In the genomic region with DNA sequence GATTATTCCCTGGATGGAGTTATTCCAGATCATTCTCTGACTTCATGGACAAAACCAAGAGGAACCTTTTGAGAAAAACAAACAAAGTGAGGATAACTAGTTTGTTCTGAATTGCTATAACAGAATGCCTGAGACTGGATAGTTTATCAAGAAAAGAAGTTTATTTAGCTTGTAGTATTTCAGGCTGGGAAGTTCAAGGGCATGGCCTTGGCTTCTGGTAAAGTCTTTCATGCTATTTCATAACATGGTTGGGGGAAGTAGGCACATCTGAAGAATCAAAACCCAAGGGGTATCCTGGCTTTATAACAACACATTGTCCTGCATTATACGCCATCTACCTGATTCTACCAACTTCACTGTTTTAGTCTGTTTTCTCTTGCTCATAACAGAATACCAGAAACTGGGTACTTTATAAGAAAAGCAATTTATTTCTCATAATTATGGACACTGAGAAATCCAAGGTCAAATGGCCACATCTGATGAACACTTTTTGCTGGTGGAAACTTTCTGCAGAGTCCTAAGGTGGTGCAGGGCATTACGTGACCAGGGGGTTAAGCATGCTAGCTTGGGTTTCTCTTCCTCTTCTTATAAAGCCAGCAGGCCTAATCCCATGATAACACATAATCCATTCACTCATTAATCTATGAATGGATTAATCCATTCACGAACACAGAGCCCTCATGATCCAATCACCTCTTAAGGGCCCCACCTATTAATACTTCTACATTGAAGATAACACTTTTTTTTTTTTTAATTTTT, we compare ENCODE assay signal across 1 cellular context.
A peak's percentile ranks its signal among the peaks of the same experiment; 100 is the strongest.
TF ChIP-seq lines count a peak whose summit lies in the region.

No MANE protein-coding gene starts in this region.

TF ChIP-seq in HepG2, 621 proteins besides CTCF, POLR2A, EP300 and RAD21 (continued from another document):
- no peak for TF ChIP-seq PBX3 (CRISPR knock-in tag; IDR thresholded peaks at IDR 0.05; ENCODE audit: borderline replicate concordance)
- no peak for TF ChIP-seq ZNF547 (CRISPR knock-in tag; IDR thresholded peaks at IDR 0.05)
- no peak for TF ChIP-seq THYN1 (CRISPR knock-in tag; IDR thresholded peaks at IDR 0.05; ENCODE audit: borderline replicate concordance, low read depth)
- no peak for TF ChIP-seq NFYB (CRISPR knock-in tag; IDR thresholded peaks at IDR 0.05)
- TF ChIP-seq NR2F6 (IDR thresholded peaks at IDR 0.05), result no peak; the same call in 1 of the 2 replicates
- TF ChIP-seq NR2F6 (CRISPR knock-in tag; IDR thresholded peaks at IDR 0.05), result peak; percentile 48; the same call in 1 of the 2 replicates
- no peak for TF ChIP-seq ZNF337 (CRISPR knock-in tag; IDR thresholded peaks at IDR 0.05; ENCODE audit: borderline replicate concordance, low read depth)
- TF ChIP-seq MAZ (IDR thresholded peaks at IDR 0.05; ENCODE audit: borderline replicate concordance, low read depth, low read length), result no peak
- TF ChIP-seq MAZ (CRISPR knock-in tag; IDR thresholded peaks at IDR 0.05; ENCODE audit: low read depth), result no peak
- peak; percentile 81; the same call in 1 of the 2 replicates for TF ChIP-seq HMG20A (CRISPR knock-in tag; IDR thresholded peaks at IDR 0.05; ENCODE audit: borderline replicate concordance)
- TF ChIP-seq, protein P1, sequence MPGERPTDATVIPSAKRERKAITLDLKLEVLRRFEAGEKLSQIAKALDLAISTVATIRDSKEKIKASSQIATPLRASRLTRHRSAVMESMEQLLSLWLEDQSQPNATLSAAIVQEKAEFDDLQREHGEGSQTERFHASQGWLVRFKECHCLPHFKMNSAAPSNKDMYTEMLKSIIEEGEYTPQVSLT (CRISPR knock-in tag; IDR thresholded peaks at IDR 0.05; ENCODE audit: borderline replicate concordance, low read depth), result no peak
- no peak for TF ChIP-seq ZNF343 (CRISPR knock-in tag; IDR thresholded peaks at IDR 0.05)
- no peak for TF ChIP-seq ONECUT2 (CRISPR knock-in tag; IDR thresholded peaks at IDR 0.05)
TF ChIP-seq in HepG2: peak in this region for 19.
